Comparison of ENCODE assay signal across 22 cellular contexts in the genomic region with DNA sequence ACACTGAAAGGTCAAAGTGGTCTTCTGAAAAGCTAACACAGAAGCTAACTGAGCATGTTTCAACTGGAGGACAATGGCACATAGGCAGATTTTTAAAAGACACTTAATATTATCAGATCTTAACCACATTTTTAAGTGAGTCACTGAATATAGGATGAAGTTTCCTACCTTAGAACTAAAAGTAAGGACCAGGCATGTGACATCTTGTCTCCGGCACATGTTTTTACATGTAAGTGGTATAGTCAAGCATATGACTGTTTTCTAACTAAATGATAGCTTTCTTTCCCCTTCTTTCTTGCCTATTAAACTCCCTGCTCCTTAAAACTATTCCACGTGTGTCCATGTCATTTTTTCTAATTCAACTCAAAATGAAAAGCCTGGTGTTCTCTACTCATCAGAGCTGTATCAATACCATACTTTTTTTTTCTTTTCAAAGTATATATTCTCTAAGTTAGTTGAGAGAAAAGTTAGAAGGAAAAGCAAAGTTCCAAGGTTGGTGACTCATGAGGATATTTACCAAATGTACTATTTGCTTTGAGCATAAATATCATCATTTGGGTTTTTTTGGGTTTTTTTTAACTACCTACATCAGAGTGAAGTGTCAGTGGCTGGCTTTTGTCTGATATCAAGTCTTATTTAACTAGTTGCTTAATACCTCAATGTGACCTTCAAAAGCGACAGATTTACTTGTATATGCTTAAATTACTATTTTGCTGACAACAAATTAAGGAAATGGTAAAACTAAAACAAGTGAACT.
"Had no signal": no experiment of that assay in that cellular context is flagged by ENCODE, and none has a peak within 500 bp of the region (broad histone marks: within the 10 kb centered on the region; RNA-seq: fewer than 3 reads in every experiment).

No MANE protein-coding gene starts in this region.

- H3K4me3 Mint-ChIP-seq: activated CD4-positive, alpha-beta T cell treated with anti-CD3 and anti-CD28 coated beads, Interleukin-2, amount 10 ng/mL, durations not matched to agents 7 days and 5 days; activated CD8-positive, alpha-beta T cell treated with anti-CD3 and anti-CD28 coated beads, Interleukin-2, amount 10 ng/mL, durations not matched to agents 7 days and 5 days; activated naive CD8-positive, alpha-beta T cell treated with anti-CD3 and anti-CD28 coated beads, Interleukin-2, amount 10 ng/mL, durations not matched to agents 7 days and 5 days; activated T-cell treated with anti-CD3 and anti-CD28 coated beads, Interleukin-2, amount 50 U/mL, for 24 hours; dendritic cell treated with granulocyte-macrophage colony-stimulating factor and Interleukin-4, amounts not matched to agents 40 ng/mL and 50 ng/mL, for 4 days; naive thymus-derived CD8-positive, alpha-beta T cell; T-helper 1 cell treated with Interleukin-12 subunit alpha and Interleukin-12 subunit beta and Interleukin-4 antibody, amounts not matched to agents 30 μg/mL and 1 μg/mL, for 36 hours had no signal

- H3K4me3 ChIP-seq: gastroesophageal sphincter, heart left ventricle, pancreas, sigmoid colon, tibial nerve had no signal

- H3K27ac Mint-ChIP-seq: activated CD4-positive, alpha-beta T cell treated with anti-CD3 and anti-CD28 coated beads, Interleukin-2, amount 10 ng/mL, durations not matched to agents 7 days and 5 days; activated CD8-positive, alpha-beta T cell treated with anti-CD3 and anti-CD28 coated beads, Interleukin-2, amount 10 ng/mL, durations not matched to agents 7 days and 5 days; activated naive CD8-positive, alpha-beta T cell treated with anti-CD3 and anti-CD28 coated beads, Interleukin-2, amount 10 ng/mL, durations not matched to agents 7 days and 5 days; activated T-cell treated with anti-CD3 and anti-CD28 coated beads, Interleukin-2, amount 50 U/mL, for 24 hours; activated T-helper 2 cell treated with anti-CD3 and anti-CD28 coated beads, Interferon-gamma antibody, Interleukin-2, Interleukin-4, amounts not matched to agents 10 μg/mL and 5 μg/mL and 100 μg/mL, durations not matched to agents 14 hours and 24 hours and 36 hours; dendritic cell treated with granulocyte-macrophage colony-stimulating factor and Interleukin-4, amounts not matched to agents 40 ng/mL and 50 ng/mL, for 4 days; T-helper 1 cell treated with Interleukin-12 subunit alpha and Interleukin-12 subunit beta and Interleukin-4 antibody, amounts not matched to agents 30 μg/mL and 1 μg/mL, for 36 hours had no signal

- H3K9me3 Mint-ChIP-seq: activated CD4-positive, alpha-beta T cell treated with anti-CD3 and anti-CD28 coated beads, Interleukin-2, amount 10 ng/mL, durations not matched to agents 7 days and 5 days; activated T-cell treated with anti-CD3 and anti-CD28 coated beads, Interleukin-2, amount 50 U/mL, for 24 hours; activated T-helper 2 cell treated with anti-CD3 and anti-CD28 coated beads, Interferon-gamma antibody, Interleukin-2, Interleukin-4, amounts not matched to agents 10 μg/mL and 5 μg/mL and 100 μg/mL, durations not matched to agents 14 hours and 24 hours and 36 hours; dendritic cell treated with granulocyte-macrophage colony-stimulating factor and Interleukin-4, amounts not matched to agents 40 ng/mL and 50 ng/mL, for 4 days; T-helper 1 cell treated with Interleukin-12 subunit alpha and Interleukin-12 subunit beta and Interleukin-4 antibody, amounts not matched to agents 30 μg/mL and 1 μg/mL, for 36 hours had no signal

- H3K27me3 ChIP-seq: brain microvascular endothelial cell, gastroesophageal sphincter, heart left ventricle, pancreas, sigmoid colon, tibial nerve had no signal

- H3K4me1 Mint-ChIP-seq: activated CD4-positive, alpha-beta T cell treated with anti-CD3 and anti-CD28 coated beads, Interleukin-2, amount 10 ng/mL, durations not matched to agents 7 days and 5 days; activated naive CD8-positive, alpha-beta T cell treated with anti-CD3 and anti-CD28 coated beads, Interleukin-2, amount 10 ng/mL, durations not matched to agents 7 days and 5 days; naive thymus-derived CD8-positive, alpha-beta T cell had no signal

- H3K36me3 ChIP-seq: brain microvascular endothelial cell, gastroesophageal sphincter, heart left ventricle, pancreas, sigmoid colon, tibial nerve had no signal

- ATAC-seq: activated CD4-positive, CD25-positive, alpha-beta regulatory T cell treated with anti-CD3 and anti-CD28 coated beads, Interleukin-2, amount 50 U/mL, for 24 hours; activated CD8-positive, alpha-beta T cell treated with anti-CD3 and anti-CD28 coated beads, Interleukin-2, amount 10 ng/mL, durations not matched to agents 7 days and 5 days; gastroesophageal sphincter; heart left ventricle; naive thymus-derived CD8-positive, alpha-beta T cell; pancreas had no signal

- DNase-seq: activated CD4-positive, alpha-beta T cell treated with anti-CD3 and anti-CD28 coated beads, Interleukin-2, amount 10 ng/mL, durations not matched to agents 7 days and 5 days; activated CD8-positive, alpha-beta T cell treated with anti-CD3 and anti-CD28 coated beads, Interleukin-2, amount 10 ng/mL, durations not matched to agents 7 days and 5 days; activated naive CD4-positive, alpha-beta T cell treated with Interleukin-2 at 50 U/mL for 16 hours; activated naive CD8-positive, alpha-beta T cell treated with anti-CD3 and anti-CD28 coated beads, Interleukin-2, amount 10 ng/mL, durations not matched to agents 7 days and 5 days; activated T-cell treated with anti-CD3 and anti-CD28 coated beads, Interleukin-2, amount 50 U/mL, for 24 hours; aorta; brain microvascular endothelial cell; cerebellar nuclear complex; effector CD8-positive, alpha-beta T cell; heart left ventricle; mesendoderm; naive thymus-derived CD8-positive, alpha-beta T cell; pancreas; sigmoid colon; stimulated activated naive CD4-positive, alpha-beta T cell treated with Interleukin-2 at 50 U/mL for 16 hours; substantia nigra had no signal

- H3K36me3 Mint-ChIP-seq: activated naive CD8-positive, alpha-beta T cell treated with anti-CD3 and anti-CD28 coated beads, Interleukin-2, amount 10 ng/mL, durations not matched to agents 7 days and 5 days; naive thymus-derived CD8-positive, alpha-beta T cell had no signal

- H3K27me3 Mint-ChIP-seq: activated CD4-positive, alpha-beta T cell treated with anti-CD3 and anti-CD28 coated beads, Interleukin-2, amount 10 ng/mL, durations not matched to agents 7 days and 5 days; activated naive CD8-positive, alpha-beta T cell treated with anti-CD3 and anti-CD28 coated beads, Interleukin-2, amount 10 ng/mL, durations not matched to agents 7 days and 5 days; activated T-cell treated with anti-CD3 and anti-CD28 coated beads, Interleukin-2, amount 50 U/mL, for 24 hours; dendritic cell treated with granulocyte-macrophage colony-stimulating factor and Interleukin-4, amounts not matched to agents 40 ng/mL and 50 ng/mL, for 4 days had no signal

- H3K27ac ChIP-seq: brain microvascular endothelial cell, gastroesophageal sphincter, heart left ventricle, pancreas, sigmoid colon, tibial nerve had no signal

- H3K4me1 ChIP-seq: gastroesophageal sphincter, pancreas, tibial nerve had no signal

- H3K9me3 ChIP-seq: gastroesophageal sphincter, pancreas, sigmoid colon had no signal
